Comparison of ENCODE assay signal across 8 cellular contexts in the genomic region with DNA sequence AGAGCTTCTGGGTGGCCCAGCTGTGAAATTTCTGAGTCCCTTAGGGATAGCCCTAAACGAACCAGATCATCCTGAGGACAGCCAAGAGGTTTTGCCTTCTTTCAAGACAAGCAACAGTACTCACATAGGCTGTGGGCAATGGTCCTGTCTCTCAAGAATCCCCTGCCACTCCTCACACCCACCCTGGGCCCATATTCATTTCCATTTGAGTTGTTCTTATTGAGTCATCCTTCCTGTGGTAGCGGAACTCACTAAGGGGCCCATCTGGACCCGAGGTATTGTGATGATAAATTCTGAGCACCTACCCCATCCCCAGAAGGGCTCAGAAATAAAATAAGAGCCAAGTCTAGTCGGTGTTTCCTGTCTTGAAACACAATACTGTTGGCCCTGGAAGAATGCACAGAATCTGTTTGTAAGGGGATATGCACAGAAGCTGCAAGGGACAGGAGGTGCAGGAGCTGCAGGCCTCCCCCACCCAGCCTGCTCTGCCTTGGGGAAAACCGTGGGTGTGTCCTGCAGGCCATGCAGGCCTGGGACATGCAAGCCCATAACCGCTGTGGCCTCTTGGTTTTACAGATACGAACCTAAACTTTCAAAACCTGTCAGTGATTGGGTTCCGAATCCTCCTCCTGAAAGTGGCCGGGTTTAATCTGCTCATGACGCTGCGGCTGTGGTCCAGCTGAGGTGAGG. TPM values are rescaled to one million over a fixed set of nuclear protein-coding genes. Genes with fewer than 3 reads are reported as not detected.
A peak's percentile ranks its signal among the peaks of the same experiment; 100 is the strongest.
DNase-seq lines count a peak whose midpoint lies in the region; ATAC-seq lines count a peak whose summit lies in the region.

No MANE protein-coding gene starts in this region.

- H3K9me3 ChIP-seq in duodenal mucosa (ENCODE audit: control insufficient read depth in 1 of 2, low read length in 2 of 2) (no peaks in the 10 kb centered on the region), MG63 (no peaks in the 10 kb centered on the region)

- H3K4me3 ChIP-seq in duodenal mucosa (ENCODE audit: low read depth in 1 of 2, low read length in 2 of 2): peak overlapping the region in 1 of 2 donors; percentile 16
- no peak overlapping the region for H3K4me3 ChIP-seq in MG63

- peak overlapping the region; percentile 7 to 39 for H3K9ac ChIP-seq in duodenal mucosa (ENCODE audit: low read depth in 1 of 2, low read length in 2 of 2)

- H3K27ac ChIP-seq in duodenal mucosa (ENCODE audit: low read depth, low read length): peak overlapping the region; percentile 21

- ATAC-seq in GM18861 (IDR thresholded peaks at IDR 0.05; ENCODE audit: unreplicated experiment) (peak; percentile 47), HG02973 (IDR thresholded peaks at IDR 0.05; ENCODE audit: unreplicated experiment) (peak; percentile 57)

- H3K27me3 ChIP-seq in duodenal mucosa (ENCODE audit: control insufficient read depth in 1 of 2, insufficient read depth in 2 of 2, low read length in 2 of 2) (no peaks in the 10 kb centered on the region), MG63 (no peaks in the 10 kb centered on the region)

- DNase-seq in T-helper 1 cell (peak in 4 of 5 donors; percentile 46 to 92 (median 54)), MG63 (no peak), mesenteric fat pad (ENCODE audit: low spot score) (no peak), GM19240 (ENCODE audit: insufficient read length, low spot score) (no peak)
- DNase-seq in stimulated activated CD8-positive, alpha-beta memory T cell treated with anti-CD3 and anti-CD28 coated beads, Interleukin-4, amount 100 ng/mL, for 48 hours: peak; percentile 79

- no peaks in the 10 kb centered on the region for H3K36me3 ChIP-seq in duodenal mucosa (ENCODE audit: control insufficient read depth in 1 of 2, insufficient read depth in 2 of 2, low read length in 2 of 2)
- no peaks in the 10 kb centered on the region for H3K36me3 ChIP-seq in MG63

- peaks cover 40 to 49% of the 10 kb centered on the region in 2 donors for H3K4me1 ChIP-seq in duodenal mucosa (ENCODE audit: control insufficient read depth in 1 of 2, insufficient read depth in 2 of 2, low read length in 2 of 2)

RNA-seq across cellular contexts. Expression of a gene that starts 38.9 kb away (rescaled TPM):
- total RNA-seq in MG63 (2014; rRNA removed; shearing (Covaris generic); ENCODE audit: low replicate concordance): 275 and 292 TPM in 2 replicates
- 180 TPM for total RNA-seq in mesenteric fat pad

RNA-seq across cellular contexts. Expression of a gene that starts 48.0 kb away (rescaled TPM):
- 0.89 and 15.5 TPM in 2 replicates for total RNA-seq in MG63 (2014; rRNA removed; shearing (Covaris generic); ENCODE audit: low replicate concordance)
- 36.5 TPM for total RNA-seq in mesenteric fat pad

Comparison
In these comparisons a context has a peak if more than half of its experiments do, and no peak if none do; other contexts are left out.
1. DNase-seq: peak in T-helper 1 cell (4 of 5) and stimulated activated CD8-positive, alpha-beta memory T cell treated with anti-CD3 and anti-CD28 coated beads, Interleukin-4, amount 100 ng/mL, for 48 hours (single experiment); none in MG63 (single experiment), mesenteric fat pad (single experiment) and GM19240 (single experiment).